ENCODE assay signal across 1 cellular context in genomic region chr9:123998278-123998925, GRCh38.
TF ChIP-seq lines count a peak whose summit lies in the region.

No MANE protein-coding gene starts in this region.

TF ChIP-seq in GM12878, 131 proteins besides CTCF, POLR2A, EP300 and RAD21:
- no peak for TF ChIP-seq PBX3 (IDR thresholded peaks at IDR 0.05; ENCODE audit: insufficient replicate concordance, low read depth, low read length)
- TF ChIP-seq ZNF687 (IDR thresholded peaks at IDR 0.05), result no peak
- no peak for TF ChIP-seq CREB1 (IDR thresholded peaks at IDR 0.05; ENCODE audit: low read depth)
- TF ChIP-seq SREBF1 (IDR thresholded peaks at IDR 0.05; ENCODE audit: low read length), result no peak
- TF ChIP-seq ELK1 (IDR thresholded peaks at IDR 0.05; ENCODE audit: low read depth, low read length), result no peak
- TF ChIP-seq GATAD2B (conservative IDR thresholded peaks at IDR 0.05; ENCODE audit: low read depth), result no peak
- TF ChIP-seq EZH2 (IDR thresholded peaks at IDR 0.05; ENCODE audit: borderline replicate concordance, control insufficient read depth, low read depth, low read length), result no peak
- no peak for TF ChIP-seq YY1 (IDR thresholded peaks at IDR 0.05; ENCODE audit: low read depth, low read length)
- no peak for TF ChIP-seq HDAC2 (IDR thresholded peaks at IDR 0.05)
- no peak for TF ChIP-seq RCOR1 (conservative IDR thresholded peaks at IDR 0.05; ENCODE audit: low read depth, low read length)
- TF ChIP-seq HDGF (IDR thresholded peaks at IDR 0.05), result no peak
- TF ChIP-seq ESRRA (IDR thresholded peaks at IDR 0.05; ENCODE audit: low read length), result no peak
- no peak for TF ChIP-seq CREM (IDR thresholded peaks at IDR 0.05; ENCODE audit: low read depth)
- TF ChIP-seq ZBTB40 (IDR thresholded peaks at IDR 0.05; ENCODE audit: borderline replicate concordance), result 0 out of 2 replicates have a peak, but pooled peaks have one; percentile 14
- no peak for TF ChIP-seq E4F1 (IDR thresholded peaks at IDR 0.05; ENCODE audit: borderline replicate concordance, partially characterized antibody)
- no peak for TF ChIP-seq ETV6 (conservative IDR thresholded peaks at IDR 0.05 in 1 of 2, IDR thresholded peaks at IDR 0.05 in 1 of 2; ENCODE audit: borderline replicate concordance in 1 of 2, low read depth in 1 of 2)
- peak; percentile 84; the same call in 1 of the 2 replicates for TF ChIP-seq ZNF217 (IDR thresholded peaks at IDR 0.05)
- 0 out of 2 replicates have a peak, but pooled peaks have one; percentile 37 for TF ChIP-seq NKRF (conservative IDR thresholded peaks at IDR 0.05)
